In genomic region chr4:129394635-129395034, GRCh38 we compare ENCODE assay signal across 24 cellular contexts.
"Had no signal": no experiment of that assay in that cellular context is flagged by ENCODE, and none has a peak within 500 bp of the region (broad histone marks: within the 10 kb centered on the region; RNA-seq: fewer than 3 reads in every experiment).

No MANE protein-coding gene starts in this region.

- H3K36me3 ChIP-seq: heart left ventricle, right lobe of liver, suprapubic skin, transverse colon had no signal

- H3K27ac Mint-ChIP-seq: activated CD4-positive, alpha-beta memory T cell treated with anti-CD3 and anti-CD28 coated beads for 36 hours; activated naive CD4-positive, alpha-beta T cell treated with anti-CD3 and anti-CD28 coated beads for 36 hours; activated naive CD8-positive, alpha-beta T cell treated with anti-CD3 and anti-CD28 coated beads, Interleukin-2, amount 10 ng/mL, durations not matched to agents 7 days and 5 days; activated T-cell treated with anti-CD3 and anti-CD28 coated beads, Interleukin-2, amount 50 U/mL, for 72 hours; endodermal cell; memory B cell; nephron; stimulated activated effector memory CD8-positive, alpha-beta T cell treated with anti-CD3 and anti-CD28 coated beads, Interleukin-12 subunit alpha, Interleukin-12 subunit beta, amount 100 ng/mL, for 72 hours; stimulated activated naive CD8-positive, alpha-beta T cell treated with anti-CD3 and anti-CD28 coated beads, Interleukin-15, amount 100 ng/mL, for 72 hours had no signal

- DNase-seq: activated CD4-positive, alpha-beta memory T cell treated with anti-CD3 and anti-CD28 coated beads for 36 hours; activated CD4-positive, alpha-beta T cell treated with anti-CD3 and anti-CD28 coated beads for 48 hours; activated effector memory CD4-positive, alpha-beta T cell treated with Interleukin-2 at 50 U/mL for 16 hours; activated naive CD4-positive, alpha-beta T cell treated with anti-CD3 and anti-CD28 coated beads for 36 hours; activated naive CD8-positive, alpha-beta T cell treated with anti-CD3 and anti-CD28 coated beads, Interleukin-2, amount 10 ng/mL, durations not matched to agents 7 days and 5 days; activated T-cell treated with anti-CD3 and anti-CD28 coated beads, Interleukin-2, amount 50 U/mL, for 72 hours; amygdala; cerebellar nuclear complex; endodermal cell; heart left ventricle; islet precursor cell; left cardiac atrium; right lobe of liver; stimulated activated CD4-positive, alpha-beta T cell treated with anti-CD3 and anti-CD28 coated beads, Interleukin-2, amount 100 ng/mL, for 24 hours; stimulated activated naive CD8-positive, alpha-beta T cell treated with anti-CD3 and anti-CD28 coated beads, Interleukin-15, amount 100 ng/mL, for 72 hours; transverse colon had no signal

- H3K4me3 Mint-ChIP-seq: activated CD4-positive, alpha-beta memory T cell treated with anti-CD3 and anti-CD28 coated beads for 36 hours; activated naive CD4-positive, alpha-beta T cell treated with anti-CD3 and anti-CD28 coated beads for 36 hours; activated naive CD8-positive, alpha-beta T cell treated with anti-CD3 and anti-CD28 coated beads, Interleukin-2, amount 10 ng/mL, durations not matched to agents 7 days and 5 days; activated T-cell treated with anti-CD3 and anti-CD28 coated beads, Interleukin-2, amount 50 U/mL, for 72 hours; endodermal cell; memory B cell; nephron; stimulated activated effector memory CD8-positive, alpha-beta T cell treated with anti-CD3 and anti-CD28 coated beads, Interleukin-12 subunit alpha, Interleukin-12 subunit beta, amount 100 ng/mL, for 72 hours; stimulated activated naive CD8-positive, alpha-beta T cell treated with anti-CD3 and anti-CD28 coated beads, Interleukin-15, amount 100 ng/mL, for 72 hours had no signal

- H3K4me1 ChIP-seq: heart left ventricle, parathyroid adenoma, right lobe of liver, suprapubic skin, transverse colon had no signal

- H3K36me3 Mint-ChIP-seq: activated CD4-positive, alpha-beta memory T cell treated with anti-CD3 and anti-CD28 coated beads for 36 hours; activated naive CD8-positive, alpha-beta T cell treated with anti-CD3 and anti-CD28 coated beads, Interleukin-2, amount 10 ng/mL, durations not matched to agents 7 days and 5 days; memory B cell; stimulated activated effector memory CD8-positive, alpha-beta T cell treated with anti-CD3 and anti-CD28 coated beads, Interleukin-12 subunit alpha, Interleukin-12 subunit beta, amount 100 ng/mL, for 72 hours had no signal

- H3K27me3 Mint-ChIP-seq: activated naive CD8-positive, alpha-beta T cell treated with anti-CD3 and anti-CD28 coated beads, Interleukin-2, amount 10 ng/mL, durations not matched to agents 7 days and 5 days; memory B cell; stimulated activated naive CD8-positive, alpha-beta T cell treated with anti-CD3 and anti-CD28 coated beads, Interleukin-15, amount 100 ng/mL, for 72 hours had no signal

- H3K4me3 ChIP-seq: coronary artery, heart left ventricle, right lobe of liver, skin epidermis, suprapubic skin, transverse colon had no signal

- H3K9me3 ChIP-seq: right lobe of liver, suprapubic skin, transverse colon had no signal

- ATAC-seq: activated T-cell treated with anti-CD3 and anti-CD28 coated beads, Interleukin-2, amount 50 U/mL, for 72 hours; heart left ventricle; left cardiac atrium; right lobe of liver; stimulated activated effector memory CD8-positive, alpha-beta T cell treated with anti-CD3 and anti-CD28 coated beads, Interleukin-12 subunit alpha, Interleukin-12 subunit beta, amount 100 ng/mL, for 72 hours; stimulated activated naive CD8-positive, alpha-beta T cell treated with anti-CD3 and anti-CD28 coated beads, Interleukin-15, amount 100 ng/mL, for 72 hours had no signal

- H3K27ac ChIP-seq: coronary artery, epithelial cell of prostate, heart left ventricle, parathyroid adenoma, right lobe of liver, skin epidermis, suprapubic skin, transverse colon had no signal

- H3K27me3 ChIP-seq: heart left ventricle, right lobe of liver, suprapubic skin, transverse colon had no signal

- H3K4me1 Mint-ChIP-seq: activated naive CD8-positive, alpha-beta T cell treated with anti-CD3 and anti-CD28 coated beads, Interleukin-2, amount 10 ng/mL, durations not matched to agents 7 days and 5 days; endodermal cell; memory B cell; nephron; stimulated activated effector memory CD8-positive, alpha-beta T cell treated with anti-CD3 and anti-CD28 coated beads, Interleukin-12 subunit alpha, Interleukin-12 subunit beta, amount 100 ng/mL, for 72 hours; stimulated activated naive CD8-positive, alpha-beta T cell treated with anti-CD3 and anti-CD28 coated beads, Interleukin-15, amount 100 ng/mL, for 72 hours had no signal
